10 cellular contexts compared by ENCODE assay signal in the genomic region with DNA sequence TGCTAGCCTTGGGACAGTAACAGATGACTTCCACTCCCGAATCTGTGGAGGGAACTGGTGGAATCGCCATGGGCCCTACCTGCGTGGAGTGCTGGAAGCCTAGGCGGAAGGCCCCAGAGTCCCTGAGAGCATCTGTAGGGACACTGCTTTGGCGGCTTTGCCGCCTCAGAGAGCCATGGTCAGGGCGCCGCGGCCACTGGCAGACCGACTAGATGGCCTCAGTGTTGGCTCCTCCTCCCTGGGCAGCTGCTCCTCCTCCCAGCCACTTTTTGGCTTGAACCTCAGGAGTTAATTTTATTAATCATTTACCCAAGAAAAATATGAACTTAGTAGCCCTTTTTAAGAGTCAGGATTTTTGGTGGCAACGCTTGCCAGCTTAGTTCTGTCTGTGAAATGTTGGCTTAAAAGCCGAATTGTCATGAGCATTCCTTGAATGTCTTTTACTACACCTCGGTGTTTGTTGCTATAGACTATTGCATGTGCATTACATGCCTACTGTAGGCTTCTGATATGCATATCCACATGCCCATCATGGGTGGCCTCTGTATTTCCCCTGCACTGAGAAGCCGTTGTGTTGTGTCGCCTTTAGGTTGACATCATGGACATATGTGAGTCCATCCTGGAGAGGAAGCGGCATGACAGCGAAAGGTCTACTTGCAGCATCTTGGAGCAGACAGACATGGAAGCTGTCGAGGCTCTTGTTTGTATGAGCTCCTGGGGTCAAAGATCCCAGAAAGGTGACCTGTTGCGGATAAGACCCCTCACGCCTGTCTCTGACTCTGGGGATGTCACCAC. TPM values are rescaled to one million over a fixed set of nuclear protein-coding genes. Genes with fewer than 3 reads are reported as not detected.
A peak's percentile ranks its signal among the peaks of the same experiment; 100 is the strongest.
DNase-seq lines count a peak whose midpoint lies in the region; ATAC-seq and TF ChIP-seq lines count a peak whose summit lies in the region.
"Had no signal": no experiment of that assay in that cellular context is flagged by ENCODE, and none has a peak within 500 bp of the region (broad histone marks: within the 10 kb centered on the region; RNA-seq: fewer than 3 reads in every experiment).

No MANE protein-coding gene starts in this region.

- no peaks in the 10 kb centered on the region for H3K9me2 ChIP-seq in GM23248 (ENCODE audit: insufficient read depth)

- H3K79me2 ChIP-seq in GM23248 (ENCODE audit: insufficient read depth): peaks cover 13% of the 10 kb centered on the region

- intact Hi-C loops in ovary (cut with DNase I): loop anchor here (2.0 to 10.0 kb wide), 4 partner anchors 35 to 1699 kb away; a partner anchor contains a TSS

- H3K27ac ChIP-seq in GM23248 (no peak overlapping the region), ovary (peak overlapping the region; percentile 98 to 99)

- H3K4me3 ChIP-seq in AG10803 (ENCODE audit: low read length): no peak overlapping the region
- no peak overlapping the region for H3K4me3 ChIP-seq in GM23248
- H3K4me3 ChIP-seq in fibroblast of the aortic adventitia (ENCODE audit: low read depth, low read length): no peak overlapping the region
- no peak overlapping the region for H3K4me3 ChIP-seq in ovary

- 79% methylated on average over 20 of the region's 20 CpGs for WGBS in GM23248 (ENCODE audit: low coverage in 1 of 2, low lambda C conversion rate in 2 of 2, missing lambda C conversion rate in 2 of 2), 2 experiments
- WGBS in ovary, 3 donors: 67 to 68% (median 68%) methylated on average over 20 of the region's 20 CpGs

- DNase-seq in AG10803 (ENCODE audit: low read depth) (peak; percentile 40), GM23248 (peak; percentile 21), fibroblast of the aortic adventitia (ENCODE audit: low read depth) (peak; percentile 16), ovary (peak in 4 of 5 donors; percentile 43 to 62 (median 58)), H4 (ENCODE audit: low spot score) (no peak), NCI-H2107 (lab: John Stamatoyannopoulos, UW) (no peak)
- DNase-seq: NCI-H524 treated with DMSO at 0.1 percent for 48 hours; stimulated activated naive CD8-positive, alpha-beta T cell treated with anti-CD3 and anti-CD28 coated beads, Interleukin-15, Interleukin-2, amounts not matched to agents 100 U/mL and 50 U/mL, for 24 hours had no signal

- ATAC-seq in HG03175 (IDR thresholded peaks at IDR 0.05; ENCODE audit: unreplicated experiment) (no peak), GM18867 (IDR thresholded peaks at IDR 0.05; ENCODE audit: unreplicated experiment) (no peak)
- ATAC-seq: stimulated activated naive CD8-positive, alpha-beta T cell treated with anti-CD3 and anti-CD28 coated beads, Interleukin-15, Interleukin-2, amounts not matched to agents 100 U/mL and 50 U/mL, for 24 hours had no signal

- no peak overlapping the region for H2AFZ ChIP-seq in GM23248

- H3K9me3 ChIP-seq in GM23248 (ENCODE audit: low read depth) (no peaks in the 10 kb centered on the region), ovary (no peaks in the 10 kb centered on the region)

- H3K27me3 ChIP-seq in GM23248 (replicated peaks; ENCODE audit: insufficient read depth) (no peaks in the 10 kb centered on the region), ovary (no peaks in the 10 kb centered on the region)

- no peak overlapping the region for H3K4me2 ChIP-seq in GM23248 (ENCODE audit: unreplicated experiment)

- TF ChIP-seq CTCF in AG10803 (conservative IDR thresholded peaks at IDR 0.05; ENCODE audit: low read length): no peak
- TF ChIP-seq CTCF in fibroblast of the aortic adventitia (IDR thresholded peaks at IDR 0.05; ENCODE audit: insufficient read depth, low read length): no peak
- TF ChIP-seq CTCF in ovary (IDR thresholded peaks at IDR 0.05): no peak

- in situ Hi-C loops in GM23248 (cut with MboI): no loop called here

- TF ChIP-seq EP300 in ovary (IDR thresholded peaks at IDR 0.05): no peak

- no peak for TF ChIP-seq POLR2A in ovary (IDR thresholded peaks at IDR 0.05)

- H3K36me3 ChIP-seq in GM23248 (ENCODE audit: low read depth) (peaks cover 5% of the 10 kb centered on the region; the same call in 1 of the 2 replicates), ovary (no peaks in the 10 kb centered on the region)

- H3F3A ChIP-seq in GM23248 (ENCODE audit: insufficient read depth): peaks cover 15% of the 10 kb centered on the region; the same call in 1 of the 2 replicates

- H3K4me1 ChIP-seq in GM23248 (ENCODE audit: insufficient read depth) (no peaks in the 10 kb centered on the region), ovary (ENCODE audit: insufficient read depth) (peaks cover 14% of the 10 kb centered on the region)

- no peaks in the 10 kb centered on the region for H4K20me1 ChIP-seq in GM23248 (ENCODE audit: insufficient read depth)

- H3K9ac ChIP-seq in GM23248: no peak overlapping the region

RNA-seq across cellular contexts. Expression of a gene that starts 2.4 kb away (rescaled TPM):
- 5.8 and 6.6 TPM in 2 replicates for total RNA-seq in GM23248 (2014; rRNA removed; shearing (Covaris generic))
- polyA plus RNA-seq in GM23248 (2016; fragmentation: Nextera tagmentation; extraction: Ambion mirVana): 4.8 and 4.9 TPM in 2 replicates
- total RNA-seq in fibroblast of the aortic adventitia (ENCODE audit: low replicate concordance): 6.3 and 17.2 TPM in 2 replicates
- total RNA-seq in ovary: 10 to 100 TPM; 21.6 to 45.3 (median 31.4) TPM
- polyA plus RNA-seq in ovary: 10 to 100 TPM; 22.8 to 41.8 TPM
- 5.4 and 6.5 TPM in 2 replicates for total RNA-seq in H4 (2014; rRNA removed; shearing (Covaris generic))

RNA-seq across cellular contexts. Expression of a gene that starts 34.5 kb away (rescaled TPM):
- total RNA-seq in GM23248 (2014; rRNA removed; shearing (Covaris generic)): 6.1 and 7.1 TPM in 2 replicates
- polyA plus RNA-seq in GM23248 (2016; fragmentation: Nextera tagmentation; extraction: Ambion mirVana) (2.8 and 3.1 TPM in 2 replicates), ovary (1 to 10 TPM; 5.9 to 9.0 TPM)
- total RNA-seq in fibroblast of the aortic adventitia (ENCODE audit: low replicate concordance) (3.2 and 7.0 TPM in 2 replicates), ovary (10 to 100 TPM in 6 of 7 donors, 1 to 10 TPM in 1; 8.8 to 21.5 (median 13.0) TPM)
- total RNA-seq in H4 (2014; rRNA removed; shearing (Covaris generic)): 0.43 and 1.1 TPM in 2 replicates

Comparison
In these comparisons a context has a peak if more than half of its experiments do, and no peak if none do; other contexts are left out.
1. DNase-seq: peak in AG10803 (single experiment), GM23248 (single experiment), fibroblast of the aortic adventitia (single experiment) and ovary (4 of 5); none in H4 (single experiment) and NCI-H2107 (single experiment).